ENCODE assay signal across 13 cellular contexts in the genomic region with DNA sequence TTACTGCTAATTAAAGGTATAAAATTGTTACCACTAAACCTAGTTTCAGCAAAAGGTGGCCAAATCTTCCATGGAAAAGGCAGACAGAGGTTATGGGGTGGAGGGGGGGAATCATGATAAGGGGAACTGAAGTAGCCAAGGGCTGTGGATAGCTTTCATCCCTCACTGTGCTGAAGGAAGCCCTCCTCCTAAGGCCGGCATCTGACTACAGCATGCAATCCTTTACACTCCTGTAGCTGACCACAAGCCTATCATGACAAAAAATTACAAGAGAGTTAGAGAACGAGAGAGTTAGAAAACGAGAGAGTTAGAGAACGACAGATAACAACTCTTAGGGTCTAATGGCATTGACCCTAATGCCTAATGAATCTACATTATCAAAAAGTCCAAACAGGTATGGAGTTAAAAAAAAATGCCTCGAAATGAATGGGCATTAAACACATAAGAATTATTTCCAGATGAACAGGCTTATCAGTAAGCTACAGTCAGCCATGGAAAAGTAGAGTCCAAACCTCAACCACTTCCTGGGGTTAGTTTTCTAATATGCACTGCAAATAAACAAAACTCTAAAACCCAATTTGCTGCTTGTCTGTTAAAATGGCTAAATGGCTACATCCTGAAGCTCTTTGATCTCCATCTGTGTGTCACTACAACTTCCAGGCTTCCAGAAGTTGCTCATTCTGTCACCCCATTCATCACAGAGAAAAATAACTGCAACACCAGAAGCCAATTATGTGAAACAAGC. TPM values are rescaled to one million over a fixed set of nuclear protein-coding genes. Genes with fewer than 3 reads are reported as not detected.
A peak's percentile ranks its signal among the peaks of the same experiment; 100 is the strongest.
DNase-seq lines count a peak whose midpoint lies in the region; ATAC-seq and TF ChIP-seq lines count a peak whose summit lies in the region.
"Had no signal": no experiment of that assay in that cellular context is flagged by ENCODE, and none has a peak within 500 bp of the region (broad histone marks: within the 10 kb centered on the region; RNA-seq: fewer than 3 reads in every experiment).

No MANE protein-coding gene starts in this region.

- H2AFZ ChIP-seq in neural progenitor cell (replicated peaks): no peak overlapping the region

- H3K56ac ChIP-seq in mesendoderm (ENCODE audit: low read length): no peak overlapping the region

- WGBS in mesendoderm (ENCODE audit: extremely low coverage, insufficient coverage, low lambda C conversion rate): no CpG with 5 or more reads among the region's 5 CpGs

- no peak overlapping the region for H2BK5ac ChIP-seq in mesendoderm (ENCODE audit: low read length)

- H3K27me3 Mint-ChIP-seq in activated CD4-positive, alpha-beta T cell treated with anti-CD3 and anti-CD28 coated beads for 36 hours: no peaks in the 10 kb centered on the region
- no peaks in the 10 kb centered on the region for H3K27me3 Mint-ChIP-seq in activated naive CD8-positive, alpha-beta T cell treated with anti-CD3 and anti-CD28 coated beads, Interleukin-2, amount 50 U/mL, for 24 hours
- no peaks in the 10 kb centered on the region for H3K27me3 Mint-ChIP-seq in naive thymus-derived CD4-positive, alpha-beta T cell
- peaks cover 5% of the 10 kb centered on the region for H3K27me3 Mint-ChIP-seq in neural progenitor cell (ENCODE audit: insufficient read depth, low read depth)

- no peak overlapping the region for H2BK15ac ChIP-seq in mesendoderm (replicated peaks; ENCODE audit: low read depth)

- peaks cover 1% of the 10 kb centered on the region for H3F3A ChIP-seq in neural progenitor cell (ENCODE audit: low read depth)

- no peak overlapping the region for H3K9ac ChIP-seq in mesendoderm (ENCODE audit: low read length)
- no peak overlapping the region for H3K9ac ChIP-seq in neural progenitor cell

- peaks cover 6 to 86% (median 25%) of the 10 kb centered on the region in 3 experiments for H3K36me3 ChIP-seq in naive thymus-derived CD4-positive, alpha-beta T cell (ENCODE audit: control insufficient read depth in 2 of 3, insufficient read depth in 3 of 3, low read length in 3 of 3)
- H3K36me3 ChIP-seq in mesendoderm (ENCODE audit: control insufficient read depth, insufficient read depth, low read length) (peaks cover 1% of the 10 kb centered on the region), neural progenitor cell (no peaks in the 10 kb centered on the region)

- no peak overlapping the region for H2BK120ac ChIP-seq in mesendoderm (ENCODE audit: low read depth, low read length)

- no peak overlapping the region for H3K4me3 Mint-ChIP-seq in activated CD4-positive, alpha-beta T cell treated with anti-CD3 and anti-CD28 coated beads for 36 hours
- H3K4me3 Mint-ChIP-seq in activated naive CD8-positive, alpha-beta T cell treated with anti-CD3 and anti-CD28 coated beads, Interleukin-2, amount 50 U/mL, for 24 hours: no peak overlapping the region
- H3K4me3 Mint-ChIP-seq in naive thymus-derived CD4-positive, alpha-beta T cell: no peak overlapping the region
- no peak overlapping the region for H3K4me3 Mint-ChIP-seq in neural progenitor cell
- H3K4me3 Mint-ChIP-seq: nephron progenitor cell had no signal

- H3K9me3 Mint-ChIP-seq in activated CD4-positive, alpha-beta T cell treated with anti-CD3 and anti-CD28 coated beads for 36 hours (ENCODE audit: low read depth): no peaks in the 10 kb centered on the region
- no peaks in the 10 kb centered on the region for H3K9me3 Mint-ChIP-seq in activated naive CD8-positive, alpha-beta T cell treated with anti-CD3 and anti-CD28 coated beads, Interleukin-2, amount 50 U/mL, for 24 hours
- H3K9me3 Mint-ChIP-seq in naive thymus-derived CD4-positive, alpha-beta T cell: no peaks in the 10 kb centered on the region
- H3K9me3 Mint-ChIP-seq in neural progenitor cell: no peaks in the 10 kb centered on the region
- H3K9me3 Mint-ChIP-seq: nephron progenitor cell had no signal

- no peak overlapping the region for H3K4me3 ChIP-seq in naive thymus-derived CD4-positive, alpha-beta T cell (ENCODE audit: low read length)
- no peak overlapping the region for H3K4me3 ChIP-seq in mesendoderm (ENCODE audit: low read length)
- no peak overlapping the region for H3K4me3 ChIP-seq in neural progenitor cell
- H3K4me3 ChIP-seq: testis had no signal

- no peaks in the 10 kb centered on the region for H4K20me1 ChIP-seq in neural progenitor cell (ENCODE audit: low read depth)

- H3K4me1 Mint-ChIP-seq in activated CD4-positive, alpha-beta T cell treated with anti-CD3 and anti-CD28 coated beads for 36 hours: peaks cover 6% of the 10 kb centered on the region
- H3K4me1 Mint-ChIP-seq in activated naive CD8-positive, alpha-beta T cell treated with anti-CD3 and anti-CD28 coated beads, Interleukin-2, amount 50 U/mL, for 24 hours: peaks cover 12% of the 10 kb centered on the region
- H3K4me1 Mint-ChIP-seq in naive thymus-derived CD4-positive, alpha-beta T cell: peaks cover 10 to 19% (median 13%) of the 10 kb centered on the region in 7 donors
- peaks cover 27% of the 10 kb centered on the region for H3K4me1 Mint-ChIP-seq in neural progenitor cell

- peak overlapping the region; percentile 8 for H3K27ac Mint-ChIP-seq in activated CD4-positive, alpha-beta T cell treated with anti-CD3 and anti-CD28 coated beads for 36 hours
- peak overlapping the region; percentile 35 for H3K27ac Mint-ChIP-seq in activated naive CD8-positive, alpha-beta T cell treated with anti-CD3 and anti-CD28 coated beads, Interleukin-2, amount 50 U/mL, for 24 hours
- peak overlapping the region in 7 of 9 donors; percentile 19 to 79 (median 68) for H3K27ac Mint-ChIP-seq in naive thymus-derived CD4-positive, alpha-beta T cell
- H3K27ac Mint-ChIP-seq in neural progenitor cell: no peak overlapping the region

- H3K27ac ChIP-seq in naive thymus-derived CD4-positive, alpha-beta T cell (ENCODE audit: low read depth, low read length): no peak overlapping the region
- H3K27ac ChIP-seq in mesendoderm (ENCODE audit: low read depth, low read length) (no peak overlapping the region), neural progenitor cell (no peak overlapping the region)
- H3K27ac ChIP-seq: testis had no signal

- no peak overlapping the region for H3K4ac ChIP-seq in mesendoderm (ENCODE audit: low read depth, low read length)

- no peaks in the 10 kb centered on the region for H3K27me3 ChIP-seq in naive thymus-derived CD4-positive, alpha-beta T cell (ENCODE audit: control insufficient read depth in 2 of 2, insufficient read depth in 2 of 2, low read length in 2 of 2)
- H3K27me3 ChIP-seq in mesendoderm (ENCODE audit: insufficient read depth, low read length, poor library complexity): no peaks in the 10 kb centered on the region
- H3K27me3 ChIP-seq in neural progenitor cell: no peaks in the 10 kb centered on the region
- H3K27me3 ChIP-seq: testis had no signal

- no peak overlapping the region for H3K23ac ChIP-seq in mesendoderm (ENCODE audit: low read length)

- POLR2A ChIA-PET in activated CD4-positive, alpha-beta T cell treated with anti-CD3 and anti-CD28 coated beads for 36 hours (lab: Charles Lee): interaction anchor here (0.7 kb wide), 1 partner anchor 145 kb away, joined by 11 read pairs; no protein-coding TSS in a partner anchor
- POLR2A ChIA-PET in naive thymus-derived CD4-positive, alpha-beta T cell (lab: Charles Lee): interaction anchor here (1.5 kb wide), 1 partner anchor 28 kb away, joined by 3 read pairs; no protein-coding TSS in a partner anchor

- H3K4me2 ChIP-seq in mesendoderm (ENCODE audit: low read length) (no peak overlapping the region), neural progenitor cell (no peak overlapping the region)

- no peaks in the 10 kb centered on the region for H3K79me1 ChIP-seq in mesendoderm (ENCODE audit: low read length)

- no peak overlapping the region for H3K18ac ChIP-seq in mesendoderm (ENCODE audit: low read length)

- no peak for ATAC-seq in activated CD4-positive, alpha-beta T cell treated with anti-CD3 and anti-CD28 coated beads for 36 hours
- no peak for ATAC-seq in activated naive CD8-positive, alpha-beta T cell treated with anti-CD3 and anti-CD28 coated beads, Interleukin-2, amount 50 U/mL, for 24 hours
- ATAC-seq in naive thymus-derived CD4-positive, alpha-beta T cell: no peak
- no peak for ATAC-seq in left cardiac atrium

- H2AK5ac ChIP-seq in mesendoderm (ENCODE audit: low read length): no peak overlapping the region

- peaks cover 21% of the 10 kb centered on the region for H3K36me3 Mint-ChIP-seq in activated CD4-positive, alpha-beta T cell treated with anti-CD3 and anti-CD28 coated beads for 36 hours (ENCODE audit: low read depth)
- H3K36me3 Mint-ChIP-seq in activated naive CD8-positive, alpha-beta T cell treated with anti-CD3 and anti-CD28 coated beads, Interleukin-2, amount 50 U/mL, for 24 hours (ENCODE audit: low read depth): peaks cover 28% of the 10 kb centered on the region
- peaks cover 11 to 42% (median 21%) of the 10 kb centered on the region in 5 donors for H3K36me3 Mint-ChIP-seq in naive thymus-derived CD4-positive, alpha-beta T cell
- H3K36me3 Mint-ChIP-seq in neural progenitor cell: peaks cover 19% of the 10 kb centered on the region

- no peak for DNase-seq in activated CD4-positive, alpha-beta T cell treated with anti-CD3 and anti-CD28 coated beads for 36 hours
- DNase-seq in activated CD4-positive, alpha-beta T cell treated with anti-CD3 and anti-CD28 coated beads, Interleukin-2, amount 50 U/mL, for 1 hour: no peak
- DNase-seq in OCI-M1 (lab: John Stamatoyannopoulos, UW) (peak; percentile 78), mesendoderm (no peak), neural progenitor cell (ENCODE audit: low spot score) (no peak), left cardiac atrium (no peak)
- no peak for DNase-seq in activated naive CD8-positive, alpha-beta T cell treated with anti-CD3 and anti-CD28 coated beads, Interleukin-2, amount 50 U/mL, for 24 hours
- DNase-seq in naive thymus-derived CD4-positive, alpha-beta T cell: no peak
- DNase-seq: NCI-H187; NCI-H510A; nephron progenitor cell; stimulated activated CD4-positive, alpha-beta T cell treated with anti-CD3 and anti-CD28 coated beads, Interleukin-15, amount 100 ng/mL, for 24 hours; testis had no signal

- no peaks in the 10 kb centered on the region for H3K4me1 ChIP-seq in naive thymus-derived CD4-positive, alpha-beta T cell (ENCODE audit: control insufficient read depth in 2 of 2, insufficient read depth in 2 of 2, low read length in 2 of 2)
- H3K4me1 ChIP-seq in mesendoderm (ENCODE audit: control insufficient read depth, low read depth, low read length) (no peaks in the 10 kb centered on the region), neural progenitor cell (no peaks in the 10 kb centered on the region)
- H3K4me1 ChIP-seq: testis had no signal

- no peak overlapping the region for H4K8ac ChIP-seq in mesendoderm (ENCODE audit: low read depth, low read length)

- H4K5ac ChIP-seq in mesendoderm (ENCODE audit: low read length): no peak overlapping the region

- no peaks in the 10 kb centered on the region for H3K9me3 ChIP-seq in naive thymus-derived CD4-positive, alpha-beta T cell (ENCODE audit: control insufficient read depth in 2 of 3, low read length in 3 of 3)
- H3K9me3 ChIP-seq in neural progenitor cell (ENCODE audit: low read depth): no peaks in the 10 kb centered on the region
- H3K9me3 ChIP-seq: testis had no signal

- CTCF ChIA-PET in activated CD4-positive, alpha-beta T cell treated with anti-CD3 and anti-CD28 coated beads for 36 hours (lab: Charles Lee): interaction anchor here (1.7 kb wide), 1 partner anchor 8 kb away, joined by 5 read pairs; no protein-coding TSS in a partner anchor
- CTCF ChIA-PET in naive thymus-derived CD4-positive, alpha-beta T cell (lab: Charles Lee): no interaction called here

- no peak for TF ChIP-seq CTCF in neural progenitor cell (IDR thresholded peaks at IDR 0.05)

- no peaks in the 10 kb centered on the region for H3K79me2 ChIP-seq in mesendoderm (ENCODE audit: control insufficient read depth, insufficient read depth, low read length)
- no peaks in the 10 kb centered on the region for H3K79me2 ChIP-seq in neural progenitor cell (ENCODE audit: low read depth)

- intact Hi-C loops in activated CD4-positive, alpha-beta T cell treated with anti-CD3 and anti-CD28 coated beads for 36 hours (cut with DNase I, micrococcal nuclease): no loop called here
- intact Hi-C loops in naive thymus-derived CD4-positive, alpha-beta T cell (cut with micrococcal nuclease): no loop called here
- intact Hi-C loops in left cardiac atrium (cut with DNase I): no loop called here

RNA-seq across cellular contexts. Expression of a gene that starts 29.7 kb away (rescaled TPM):
- 10 to 100 TPM; 11.9 to 13.1 TPM for total RNA-seq in activated CD4-positive, alpha-beta T cell treated with anti-CD3 and anti-CD28 coated beads for 36 hours
- 10 to 100 TPM in 1 of 5 experiments, 1 to 10 TPM in 4; 4.3 to 11.7 (median 8.7) TPM for total RNA-seq in naive thymus-derived CD4-positive, alpha-beta T cell
- 10 to 100 TPM; 13.0 to 13.1 TPM for polyA plus RNA-seq in naive thymus-derived CD4-positive, alpha-beta T cell
- polyA plus RNA-seq in mesendoderm (2013, experiment 1 of 2): 15.9 TPM
- polyA plus RNA-seq in mesendoderm (2013, experiment 2 of 2): 15.9 TPM
- 17.3 and 21.6 TPM in 2 replicates for total RNA-seq in neural progenitor cell (ENCODE audit: low replicate concordance)
- 10 to 100 TPM; 18.7 to 19.1 TPM for total RNA-seq in left cardiac atrium
